In the genomic region with DNA sequence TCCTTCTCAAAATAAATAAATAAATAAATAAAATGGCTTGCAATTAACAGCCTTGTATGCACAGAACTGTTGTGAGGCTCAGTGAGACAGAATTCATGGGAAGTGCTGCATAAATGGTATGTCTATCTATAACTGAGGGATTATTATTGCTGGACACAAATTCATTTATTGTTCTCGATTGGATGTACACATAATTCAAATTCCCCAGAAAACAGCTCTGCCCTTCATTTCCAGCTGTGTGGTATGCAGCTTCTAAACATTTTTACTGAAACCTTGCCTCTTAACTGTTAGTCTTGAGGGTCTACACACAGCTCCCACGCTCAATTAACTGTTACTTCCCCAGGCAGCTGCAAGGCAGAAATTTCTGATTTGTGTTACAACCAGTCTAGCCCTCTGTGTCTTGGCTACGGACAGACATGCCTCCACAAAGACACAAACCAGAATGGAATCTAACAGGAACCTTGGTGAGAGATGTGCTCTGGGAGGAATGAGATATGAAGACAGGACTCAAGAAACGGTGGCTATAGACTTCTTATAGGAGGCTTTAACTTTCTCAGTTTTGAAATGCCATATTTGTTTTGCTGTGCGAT, we compare ENCODE assay signal across 14 cellular contexts.
DNase-seq lines count a peak whose midpoint lies in the region; ATAC-seq and TF ChIP-seq lines count a peak whose summit lies in the region.
"Had no signal": no experiment of that assay in that cellular context is flagged by ENCODE, and none has a peak within 500 bp of the region (broad histone marks: within the 10 kb centered on the region; RNA-seq: fewer than 3 reads in every experiment).

No MANE protein-coding gene starts in this region.

- no peaks in the 10 kb centered on the region for H3K9me3 ChIP-seq in OCI-LY3 (ENCODE audit: insufficient read depth, low read length)
- H3K9me3 ChIP-seq in colonic mucosa: no peaks in the 10 kb centered on the region
- H3K9me3 ChIP-seq in trophoblast cell (ENCODE audit: insufficient read depth, low read depth, low read length): no peaks in the 10 kb centered on the region
- H3K9me3 ChIP-seq in tibial nerve: no peaks in the 10 kb centered on the region
- H3K9me3 ChIP-seq: A549, body of pancreas, thyroid gland had no signal

- no peak overlapping the region for H2BK5ac ChIP-seq in trophoblast cell (ENCODE audit: low read depth, low read length, poor library complexity)

- H3K27me3 ChIP-seq in OCI-LY3 (ENCODE audit: low read depth, low read length): no peaks in the 10 kb centered on the region
- no peaks in the 10 kb centered on the region for H3K27me3 ChIP-seq in colonic mucosa
- H3K27me3 ChIP-seq in trophoblast cell (ENCODE audit: insufficient read depth, low read length): no peaks in the 10 kb centered on the region
- H3K27me3 ChIP-seq in tibial nerve: no peaks in the 10 kb centered on the region
- H3K27me3 ChIP-seq: body of pancreas, thyroid gland had no signal

- no peak for TF ChIP-seq POLR2A in tibial nerve (IDR thresholded peaks at IDR 0.05)

- no peak overlapping the region for H3K18ac ChIP-seq in trophoblast cell (ENCODE audit: low read length)

- H3K14ac ChIP-seq in trophoblast cell (ENCODE audit: low read length): no peak overlapping the region

- H3K4ac ChIP-seq in trophoblast cell (ENCODE audit: low read depth, low read length): no peak overlapping the region

- intact Hi-C loops in activated CD4-positive, alpha-beta T cell treated with anti-CD3 and anti-CD28 coated beads for 36 hours (cut with DNase I, micrococcal nuclease): loop anchor here (1.0 kb wide), 6 partner anchors 8 to 140 kb away; a partner anchor contains a TSS
- intact Hi-C loops in colonic mucosa (cut with DNase I): loop anchor here (5.0 kb wide), 1 partner anchor 35 kb away; no protein-coding TSS in a partner anchor

- no peaks in the 10 kb centered on the region for H3K9me3 Mint-ChIP-seq in activated CD4-positive, alpha-beta T cell treated with anti-CD3 and anti-CD28 coated beads for 36 hours (ENCODE audit: low read depth)

- H3K4me3 Mint-ChIP-seq in activated CD4-positive, alpha-beta T cell treated with anti-CD3 and anti-CD28 coated beads for 36 hours: no peak overlapping the region

- H3K27me3 Mint-ChIP-seq in activated CD4-positive, alpha-beta T cell treated with anti-CD3 and anti-CD28 coated beads for 36 hours: peaks cover 6% of the 10 kb centered on the region

- H2AK5ac ChIP-seq in trophoblast cell (ENCODE audit: low read length): no peak overlapping the region

- H3K4me3 ChIP-seq in OCI-LY3 (ENCODE audit: low read length) (peak overlapping the region; percentile 3), colonic mucosa (no peak overlapping the region), trophoblast cell (ENCODE audit: low read depth, low read length) (no peak overlapping the region), tibial nerve (no peak overlapping the region)
- H3K4me3 ChIP-seq: A549, body of pancreas, thyroid gland had no signal

- POLR2A ChIA-PET in activated CD4-positive, alpha-beta T cell treated with anti-CD3 and anti-CD28 coated beads for 36 hours (lab: Charles Lee): interaction anchor here (0.5 to 1.8 kb wide), 8 partner anchors 9 to 194 kb away, joined by 3 to 12 read pairs (median 4); a partner anchor contains a TSS

- H3K9ac ChIP-seq in OCI-LY3 (ENCODE audit: low read length): peak overlapping the region; percentile 79
- peak overlapping the region in 1 of 2 donors; percentile 72 for H3K9ac ChIP-seq in colonic mucosa (ENCODE audit: low read depth in 2 of 2, low read length in 2 of 2)
- no peak overlapping the region for H3K9ac ChIP-seq in trophoblast cell (ENCODE audit: low read length)

- H3K79me1 ChIP-seq in trophoblast cell (ENCODE audit: low read length): no peaks in the 10 kb centered on the region

- ATAC-seq in activated CD4-positive, alpha-beta T cell treated with anti-CD3 and anti-CD28 coated beads for 36 hours: no peak
- ATAC-seq in esophagus mucosa: no peak
- ATAC-seq in GM18861 (IDR thresholded peaks at IDR 0.05; ENCODE audit: unreplicated experiment): no peak
- ATAC-seq: A549, body of pancreas had no signal

- H3K79me2 ChIP-seq in OCI-LY3 (ENCODE audit: low read length) (0 out of 2 replicates have a peak, but pooled peaks cover 3% of the 10 kb centered on the region), trophoblast cell (ENCODE audit: control insufficient read depth, insufficient read depth, low read length, poor library complexity) (no peaks in the 10 kb centered on the region)

- TF ChIP-seq CTCF in OCI-LY3 (IDR thresholded peaks at IDR 0.05; ENCODE audit: low read depth, low read length): no peak
- TF ChIP-seq CTCF in colonic mucosa (IDR thresholded peaks at IDR 0.05): no peak
- no peak for TF ChIP-seq CTCF in tibial nerve (IDR thresholded peaks at IDR 0.05)

- peaks cover 94% of the 10 kb centered on the region for H3K4me1 ChIP-seq in OCI-LY3 (ENCODE audit: low read length)
- peaks cover 4% of the 10 kb centered on the region for H3K4me1 ChIP-seq in colonic mucosa
- H3K4me1 ChIP-seq in trophoblast cell (ENCODE audit: control insufficient read depth in 1 of 2, insufficient read depth in 2 of 2, low read length in 2 of 2): peaks cover 3 to 5% of the 10 kb centered on the region in 2 experiments
- peaks cover 0 to 85% (median 46%) of the 10 kb centered on the region in 4 donors for H3K4me1 ChIP-seq in tibial nerve

- H4K20me1 ChIP-seq in OCI-LY3 (ENCODE audit: insufficient read depth, low read length): no peaks in the 10 kb centered on the region

- TF ChIP-seq EP300 in tibial nerve (IDR thresholded peaks at IDR 0.05): no peak

- CTCF ChIA-PET in activated CD4-positive, alpha-beta T cell treated with anti-CD3 and anti-CD28 coated beads for 36 hours (lab: Charles Lee): interaction anchor here (1.1 to 1.8 kb wide), 3 partner anchors 9 to 136 kb away, joined by 3 to 5 read pairs (median 3); no protein-coding TSS in a partner anchor

- H2BK12ac ChIP-seq in trophoblast cell (ENCODE audit: low read length): peak overlapping the region; percentile 49

- H2AFZ ChIP-seq in OCI-LY3 (ENCODE audit: low read depth, low read length) (peak overlapping the region; percentile 24; the same call in 1 of the 2 replicates), trophoblast cell (ENCODE audit: insufficient read depth, low read length, poor library complexity) (no peak overlapping the region)

- peak overlapping the region; percentile 33 for H2BK120ac ChIP-seq in trophoblast cell (ENCODE audit: insufficient read depth, low read length, poor library complexity)

- no peak overlapping the region for H4K8ac ChIP-seq in trophoblast cell (ENCODE audit: low read depth, low read length)

- H3K27ac Mint-ChIP-seq in activated CD4-positive, alpha-beta T cell treated with anti-CD3 and anti-CD28 coated beads for 36 hours: peak overlapping the region; percentile 78

- WGBS in trophoblast cell (ENCODE audit: extremely low coverage, insufficient coverage, insufficient read length): no CpG with 5 or more reads among the region's 5 CpGs
- whole genome bisulfite sequencing in tibial nerve, 2 donors: 27 to 38% methylated on average over 5 of the region's 5 CpGs

- H3K36me3 Mint-ChIP-seq in activated CD4-positive, alpha-beta T cell treated with anti-CD3 and anti-CD28 coated beads for 36 hours (ENCODE audit: low read depth): no peaks in the 10 kb centered on the region

- H3K4me2 ChIP-seq in OCI-LY3 (ENCODE audit: low read length) (peak overlapping the region; percentile 48), trophoblast cell (ENCODE audit: low read length) (no peak overlapping the region)
- H3K4me2 ChIP-seq: A549 had no signal

- H3K36me3 ChIP-seq in OCI-LY3 (replicated peaks; ENCODE audit: low read depth, low read length): no peaks in the 10 kb centered on the region
- H3K36me3 ChIP-seq in colonic mucosa: no peaks in the 10 kb centered on the region
- H3K36me3 ChIP-seq in trophoblast cell (ENCODE audit: control insufficient read depth in 1 of 2, insufficient read depth in 2 of 2, low read length in 2 of 2): no peaks in the 10 kb centered on the region
- H3K36me3 ChIP-seq in tibial nerve: no peaks in the 10 kb centered on the region
- H3K36me3 ChIP-seq: thyroid gland had no signal

- no peak overlapping the region for H4K12ac ChIP-seq in trophoblast cell (ENCODE audit: low read depth, low read length)

- no peak overlapping the region for H3K23ac ChIP-seq in trophoblast cell (ENCODE audit: low read length)

- peak overlapping the region; percentile 97 for H3K27ac ChIP-seq in OCI-LY3 (ENCODE audit: low read length)
- H3K27ac ChIP-seq in colonic mucosa: peak overlapping the region; percentile 71
- H3K27ac ChIP-seq in trophoblast cell (ENCODE audit: low read depth, low read length): no peak overlapping the region
- H3K27ac ChIP-seq in tibial nerve: peak overlapping the region in 2 of 4 donors; percentile 52 to 70

- H4K91ac ChIP-seq in trophoblast cell (ENCODE audit: low read depth, low read length): no peak overlapping the region

- H3K4me1 Mint-ChIP-seq in activated CD4-positive, alpha-beta T cell treated with anti-CD3 and anti-CD28 coated beads for 36 hours: peaks cover 39% of the 10 kb centered on the region

- no peak for DNase-seq in activated CD4-positive, alpha-beta T cell treated with anti-CD3 and anti-CD28 coated beads for 36 hours
- no peak for DNase-seq in activated CD4-positive, alpha-beta T cell treated with anti-CD3 and anti-CD28 coated beads for 48 hours
- DNase-seq in colonic mucosa (no peak), trophoblast cell (peak in 1 of 2 donors; percentile 36), tibial nerve (ENCODE audit: low spot score in 2 of 2) (no peak)
- DNase-seq: body of pancreas, GOT3, MM.1S, T-helper 9 cell, thyroid gland had no signal
